In genomic region chr2:74514368-74515270, GRCh38 we compare ENCODE assay signal across 9 cellular contexts. TPM values are rescaled to one million over a fixed set of nuclear protein-coding genes. Genes with fewer than 3 reads are reported as not detected.
DNase-seq lines count a peak whose midpoint lies in the region; ATAC-seq and TF ChIP-seq lines count a peak whose summit lies in the region.
"Had no signal": no experiment of that assay in that cellular context is flagged by ENCODE, and none has a peak within 500 bp of the region (broad histone marks: within the 10 kb centered on the region; RNA-seq: fewer than 3 reads in every experiment).

TSS of gene TLX2 (plus strand) at chr2:74514450. CDS start at chr2:74514807, 357 bp downstream.

- 3% methylated on average over 82 of the region's 82 CpGs for WGBS in HUES64

- no peak for TF ChIP-seq CTCF in DND-41 (IDR thresholded peaks at IDR 0.05; ENCODE audit: borderline replicate concordance, extremely low read depth, low read length, poor library complexity, severe bottlenecking)
- TF ChIP-seq CTCF in neural cell (IDR thresholded peaks at IDR 0.05; ENCODE audit: poor library complexity, severe bottlenecking), result no peak

- no peaks in the 10 kb centered on the region for H3K9me3 ChIP-seq in DND-41 (ENCODE audit: insufficient read depth, low read length, severe bottlenecking)
- peaks cover 6% of the 10 kb centered on the region; the same call in 1 of the 2 replicates for H3K9me3 ChIP-seq in HUES64 (ENCODE audit: insufficient read depth, low read depth, low read length)
- no peaks in the 10 kb centered on the region for H3K9me3 ChIP-seq in neural cell (ENCODE audit: low read length)

- no peaks in the 10 kb centered on the region for H3K79me2 ChIP-seq in DND-41 (ENCODE audit: insufficient read depth, low read length)
- H3K79me2 ChIP-seq in neural cell (replicated peaks; ENCODE audit: insufficient read depth, low read length), result no peaks in the 10 kb centered on the region

- H4K20me1 ChIP-seq in DND-41 (ENCODE audit: insufficient read depth, low read length) (no peaks in the 10 kb centered on the region), neural cell (ENCODE audit: insufficient read depth) (no peaks in the 10 kb centered on the region)

- H3K27ac Mint-ChIP-seq in activated naive CD8-positive, alpha-beta T cell treated with anti-CD3 and anti-CD28 coated beads, Interleukin-2, amount 50 U/mL, for 24 hours, result no peak within 1 kb of the TSS

- peaks cover 8% of the 10 kb centered on the region for H3K36me3 Mint-ChIP-seq in activated naive CD8-positive, alpha-beta T cell treated with anti-CD3 and anti-CD28 coated beads, Interleukin-2, amount 50 U/mL, for 24 hours (ENCODE audit: low read depth)

- DNase-seq in DND-41, result no peak
- DNase-seq in activated naive CD8-positive, alpha-beta T cell treated with anti-CD3 and anti-CD28 coated beads, Interleukin-2, amount 50 U/mL, for 24 hours, result no peak
- DNase-seq in globus pallidus (ENCODE audit: low spot score), result no peak
- DNase-seq: NCI-H1105 had no signal

- peaks cover 24% of the 10 kb centered on the region for H3K4me1 Mint-ChIP-seq in activated naive CD8-positive, alpha-beta T cell treated with anti-CD3 and anti-CD28 coated beads, Interleukin-2, amount 50 U/mL, for 24 hours

- H2AFZ ChIP-seq in DND-41 (ENCODE audit: low read depth, low read length), result no peak within 1 kb of the TSS; the same call in 1 of the 2 replicates
- H2AFZ ChIP-seq in neural cell (ENCODE audit: low read depth, low read length), result no peak within 1 kb of the TSS

- no peaks in the 10 kb centered on the region for H3K9me3 Mint-ChIP-seq in activated naive CD8-positive, alpha-beta T cell treated with anti-CD3 and anti-CD28 coated beads, Interleukin-2, amount 50 U/mL, for 24 hours

- H3K4me3 ChIP-seq in DND-41 (ENCODE audit: low read depth in 1 of 2, low read length in 2 of 2) (no peak within 1 kb of the TSS), HUES64 (ENCODE audit: low read length) (peak within 1 kb of the TSS; percentile 37), neural cell (ENCODE audit: low read length) (no peak within 1 kb of the TSS)

- H3K27me3 ChIP-seq in DND-41 (ENCODE audit: insufficient read depth, low read length, poor library complexity), result peaks cover 28% of the 10 kb centered on the region
- peaks cover 100% of the 10 kb centered on the region for H3K27me3 ChIP-seq in HUES64 (ENCODE audit: insufficient read depth, low read length)
- H3K27me3 ChIP-seq in neural cell (ENCODE audit: insufficient read depth, low read depth, low read length), result peaks cover 99% of the 10 kb centered on the region

- H3K27ac ChIP-seq in DND-41 (ENCODE audit: low read length) (no peak within 1 kb of the TSS), HUES64 (ENCODE audit: low read depth, low read length) (no peak within 1 kb of the TSS), neural cell (ENCODE audit: low read length) (no peak within 1 kb of the TSS)

- peak within 1 kb of the TSS; percentile 59 for H3K4me3 Mint-ChIP-seq in activated naive CD8-positive, alpha-beta T cell treated with anti-CD3 and anti-CD28 coated beads, Interleukin-2, amount 50 U/mL, for 24 hours

- TF ChIP-seq EP300 in neural cell (conservative IDR thresholded peaks at IDR 0.05; ENCODE audit: poor library complexity, severe bottlenecking), result no peak

- no peak within 1 kb of the TSS for H3K9ac ChIP-seq in DND-41 (ENCODE audit: low read depth, low read length)
- no peak within 1 kb of the TSS for H3K9ac ChIP-seq in HUES64 (ENCODE audit: low read depth, low read length)
- H3K9ac ChIP-seq in neural cell (ENCODE audit: low read length), result no peak within 1 kb of the TSS

- H3K36me3 ChIP-seq in DND-41 (ENCODE audit: insufficient read depth, low read length) (no peaks in the 10 kb centered on the region), HUES64 (ENCODE audit: insufficient read depth, low read length) (no peaks in the 10 kb centered on the region), neural cell (ENCODE audit: insufficient read depth, low read length) (no peaks in the 10 kb centered on the region)

- H3K4me2 ChIP-seq in DND-41 (ENCODE audit: insufficient read depth, low read length) (peak within 1 kb of the TSS; percentile 17; the same call in 1 of the 2 replicates), neural cell (ENCODE audit: low read length) (no peak within 1 kb of the TSS)

- H3K9me2 ChIP-seq in neural cell (ENCODE audit: insufficient read depth, low read length), result no peaks in the 10 kb centered on the region

- no peaks in the 10 kb centered on the region for H3F3A ChIP-seq in neural cell (ENCODE audit: insufficient read depth, low read length, poor library complexity, severe bottlenecking)

- ATAC-seq in DND-41 (ENCODE audit: insufficient read depth, low read depth), result no peak
- ATAC-seq in activated naive CD8-positive, alpha-beta T cell treated with anti-CD3 and anti-CD28 coated beads, Interleukin-2, amount 50 U/mL, for 24 hours, result peak; percentile 13
- no peak for ATAC-seq in GM19452 (IDR thresholded peaks at IDR 0.05; ENCODE audit: unreplicated experiment)
- ATAC-seq in HG02588 (IDR thresholded peaks at IDR 0.05; ENCODE audit: unreplicated experiment), result no peak
- ATAC-seq in HG03439 (IDR thresholded peaks at IDR 0.05; ENCODE audit: unreplicated experiment), result no peak

- peaks cover 79% of the 10 kb centered on the region for H3K27me3 Mint-ChIP-seq in activated naive CD8-positive, alpha-beta T cell treated with anti-CD3 and anti-CD28 coated beads, Interleukin-2, amount 50 U/mL, for 24 hours

- no peak for TF ChIP-seq RAD21 in neural cell (conservative IDR thresholded peaks at IDR 0.05)

- H3K4me1 ChIP-seq in DND-41 (ENCODE audit: insufficient read depth, low read length) (peaks cover 7% of the 10 kb centered on the region; the same call in 1 of the 2 replicates), HUES64 (ENCODE audit: insufficient read depth, low read length) (0 out of 2 replicates have a peak, but pooled peaks cover 2% of the 10 kb centered on the region)

TF ChIP-seq in neural cell, 6 proteins besides CTCF, POLR2A, EP300 and RAD21:
- TF ChIP-seq TAF1 (IDR thresholded peaks at IDR 0.05; ENCODE audit: low read depth) (no peak), EZH2 (IDR thresholded peaks at IDR 0.05; ENCODE audit: borderline replicate concordance, insufficient read depth, low read length, poor library complexity, severe bottlenecking) (peak; percentile 97)

RNA-seq across cellular contexts. Expression of gene TLX2, which starts in this region (rescaled TPM):
- 0.10 TPM for polyA plus RNA-seq in HUES64 (2013, experiment 1 of 2)
- 0.13 TPM for polyA plus RNA-seq in HUES64 (2013, experiment 2 of 2)
- polyA plus RNA-seq in neural cell, result not detected in 2 replicates
- polyA minus RNA-seq in neural cell, result not detected in 2 replicates
